ENCODE assay signal across 21 cellular contexts in genomic region chr2:55901941-55902340, GRCh38. TPM values are rescaled to one million over a fixed set of nuclear protein-coding genes. Genes with fewer than 3 reads are reported as not detected.
DNase-seq lines count a peak whose midpoint lies in the region; ATAC-seq and TF ChIP-seq lines count a peak whose summit lies in the region.
"Had no signal": no experiment of that assay in that cellular context is flagged by ENCODE, and none has a peak within 500 bp of the region (broad histone marks: within the 10 kb centered on the region; RNA-seq: fewer than 3 reads in every experiment).

No MANE protein-coding gene starts in this region.

- H3K27ac Mint-ChIP-seq in nephron: peak overlapping the region; percentile 41 to 91 (median 64)
- no peak overlapping the region for H3K27ac Mint-ChIP-seq in activated naive CD4-positive, alpha-beta T cell treated with anti-CD3 and anti-CD28 coated beads, Interleukin-2, amount 50 U/mL, for 72 hours
- H3K27ac Mint-ChIP-seq: activated CD8-positive, alpha-beta T cell treated with anti-CD3 and anti-CD28 coated beads, Interleukin-2, amount 10 ng/mL, durations not matched to agents 7 days and 5 days; naive thymus-derived CD8-positive, alpha-beta T cell; T-helper 1 cell treated with Interleukin-12 subunit alpha and Interleukin-12 subunit beta and Interleukin-4 antibody, amounts not matched to agents 30 μg/mL and 1 μg/mL, for 36 hours had no signal

- peaks cover 10% of the 10 kb centered on the region for H3K9me3 Mint-ChIP-seq in nephron
- H3K9me3 Mint-ChIP-seq in activated naive CD4-positive, alpha-beta T cell treated with anti-CD3 and anti-CD28 coated beads, Interleukin-2, amount 50 U/mL, for 72 hours: no peaks in the 10 kb centered on the region
- H3K9me3 Mint-ChIP-seq: T-helper 1 cell treated with Interleukin-12 subunit alpha and Interleukin-12 subunit beta and Interleukin-4 antibody, amounts not matched to agents 30 μg/mL and 1 μg/mL, for 36 hours had no signal

- H3K27me3 Mint-ChIP-seq in nephron (ENCODE audit: low read depth): no peaks in the 10 kb centered on the region

- H3K4me1 ChIP-seq in SJSA1 (replicated peaks): peaks cover 12% of the 10 kb centered on the region
- H3K4me1 ChIP-seq: gastrocnemius medialis had no signal

- TF ChIP-seq CTCF in epithelial cell of proximal tubule (conservative IDR thresholded peaks at IDR 0.05; ENCODE audit: low read depth, low read length) (no peak), nephron (IDR thresholded peaks at IDR 0.05; ENCODE audit: unreplicated experiment in 3 of 3) (no peak), brain microvascular endothelial cell (IDR thresholded peaks at IDR 0.05; ENCODE audit: low read depth, low read length, missing control alignments) (no peak)

- ATAC-seq in GM19324 (IDR thresholded peaks at IDR 0.05; ENCODE audit: low FRiP score, unreplicated experiment): no peak
- ATAC-seq in HG02759 (IDR thresholded peaks at IDR 0.05; ENCODE audit: unreplicated experiment): no peak
- ATAC-seq in activated naive CD4-positive, alpha-beta T cell treated with anti-CD3 and anti-CD28 coated beads, Interleukin-2, amount 50 U/mL, for 72 hours: no peak
- ATAC-seq: activated CD8-positive, alpha-beta T cell treated with anti-CD3 and anti-CD28 coated beads, Interleukin-2, amount 10 ng/mL, durations not matched to agents 7 days and 5 days; gastrocnemius medialis; naive thymus-derived CD8-positive, alpha-beta T cell; stimulated activated naive CD8-positive, alpha-beta T cell treated with anti-CD3 and anti-CD28 coated beads, Interleukin-15, Interleukin-2, amounts not matched to agents 100 U/mL and 50 U/mL, for 24 hours had no signal

- H3K4me3 ChIP-seq in SJSA1: no peak overlapping the region
- H3K4me3 ChIP-seq in epithelial cell of proximal tubule (ENCODE audit: low read depth, low read length): no peak overlapping the region
- H3K4me3 ChIP-seq in brain microvascular endothelial cell (ENCODE audit: low read depth, low read length): no peak overlapping the region
- H3K4me3 ChIP-seq: coronary artery, gastrocnemius medialis, skin epidermis had no signal

- H3K9me3 ChIP-seq in SJSA1 (replicated peaks): peaks cover 9% of the 10 kb centered on the region; the same call in 1 of the 2 replicates
- H3K9me3 ChIP-seq: gastrocnemius medialis had no signal

- no peak overlapping the region for H3K4me3 Mint-ChIP-seq in nephron
- H3K4me3 Mint-ChIP-seq: activated CD8-positive, alpha-beta T cell treated with anti-CD3 and anti-CD28 coated beads, Interleukin-2, amount 10 ng/mL, durations not matched to agents 7 days and 5 days; naive thymus-derived CD8-positive, alpha-beta T cell; T-helper 1 cell treated with Interleukin-12 subunit alpha and Interleukin-12 subunit beta and Interleukin-4 antibody, amounts not matched to agents 30 μg/mL and 1 μg/mL, for 36 hours had no signal

- in situ Hi-C loops in Caki2 (cut with HindIII; ENCODE audit: low pct_unique_long_range_greater_than_20kb, low sequenced_read_pairs) (loop anchor here (10.0 kb wide), 1 partner anchor 47 kb away; no protein-coding TSS in a partner anchor), brain microvascular endothelial cell (cut with HindIII; ENCODE audit: low pct_ligation_motif_present, low sequenced_read_pairs) (no loop called here)

- H3K27ac ChIP-seq in SJSA1 (peak overlapping the region; percentile 57), brain microvascular endothelial cell (no peak overlapping the region)
- H3K27ac ChIP-seq: gastrocnemius medialis had no signal

- H3K36me3 ChIP-seq in SJSA1 (peaks cover 37% of the 10 kb centered on the region), brain microvascular endothelial cell (replicated peaks) (no peaks in the 10 kb centered on the region)
- H3K36me3 ChIP-seq: gastrocnemius medialis had no signal

- H3K4me1 Mint-ChIP-seq in nephron: peaks cover 14% of the 10 kb centered on the region
- H3K4me1 Mint-ChIP-seq: naive thymus-derived CD8-positive, alpha-beta T cell had no signal

- peaks cover 31% of the 10 kb centered on the region for H3K36me3 Mint-ChIP-seq in nephron (ENCODE audit: low read depth)
- no peaks in the 10 kb centered on the region for H3K36me3 Mint-ChIP-seq in activated naive CD4-positive, alpha-beta T cell treated with anti-CD3 and anti-CD28 coated beads, Interleukin-2, amount 50 U/mL, for 72 hours
- H3K36me3 Mint-ChIP-seq: naive thymus-derived CD8-positive, alpha-beta T cell had no signal

- no peaks in the 10 kb centered on the region for H3K27me3 ChIP-seq in SJSA1 (replicated peaks)
- no peaks in the 10 kb centered on the region for H3K27me3 ChIP-seq in brain microvascular endothelial cell (replicated peaks)
- H3K27me3 ChIP-seq: gastrocnemius medialis had no signal

- DNase-seq in Caki2 (ENCODE audit: low read depth) (peak; percentile 87), SJSA1 (ENCODE audit: low read depth in 1 of 2, low spot score in 2 of 2) (no peak), epithelial cell of proximal tubule (ENCODE audit: low read depth) (peak; percentile 88), brain microvascular endothelial cell (no peak)
- no peak for DNase-seq in activated naive CD4-positive, alpha-beta T cell treated with anti-CD3 and anti-CD28 coated beads, Interleukin-2, amount 50 U/mL, for 72 hours (ENCODE audit: low spot score in 2 of 2)
- DNase-seq: activated CD4-positive, alpha-beta T cell treated with anti-CD3 and anti-CD28 coated beads for 1 hour; activated CD8-positive, alpha-beta T cell treated with anti-CD3 and anti-CD28 coated beads, Interleukin-2, amount 10 ng/mL, durations not matched to agents 7 days and 5 days; activated gamma-delta T cell treated with Interleukin-2 at 50 U/mL for 16 hours; gastrocnemius medialis; hippocampal formation; naive thymus-derived CD8-positive, alpha-beta T cell; NCI-H1092 treated with DMSO at 0.1 percent for 48 hours; NCI-H748 treated with DMSO at 0.1 percent for 48 hours; retina; stimulated activated naive CD8-positive, alpha-beta T cell treated with anti-CD3 and anti-CD28 coated beads, Interleukin-15, Interleukin-2, amounts not matched to agents 100 U/mL and 50 U/mL, for 24 hours had no signal

RNA-seq across cellular contexts. Expression of gene EFEMP1, which starts 21.6 kb away (rescaled TPM):
- total RNA-seq in Caki2 (2014; rRNA removed; shearing (Covaris generic); ENCODE audit: low replicate concordance): 10.0 TPM in 2 replicates
- total RNA-seq in SJSA1 (2014; rRNA removed; shearing (Covaris generic)): 283 and 287 TPM in 2 replicates
- 30.0 and 42.8 TPM in 2 replicates for total RNA-seq in epithelial cell of proximal tubule
- not detected for total RNA-seq in activated naive CD4-positive, alpha-beta T cell treated with anti-CD3 and anti-CD28 coated beads, Interleukin-2, amount 50 U/mL, for 72 hours
- total RNA-seq: activated CD8-positive, alpha-beta T cell treated with anti-CD3 and anti-CD28 coated beads, Interleukin-2, amount 10 ng/mL, durations not matched to agents 7 days and 5 days; naive thymus-derived CD8-positive, alpha-beta T cell had no signal

Comparison
In these comparisons a context has a peak if more than half of its experiments do, and no peak if none do; other contexts are left out.
1. DNase-seq: peak in Caki2 (single experiment) and epithelial cell of proximal tubule (single experiment); none in SJSA1 (0 of 2), activated naive CD4-positive, alpha-beta T cell treated with anti-CD3 and anti-CD28 coated beads, Interleukin-2, amount 50 U/mL, for 72 hours (0 of 2) and brain microvascular endothelial cell (single experiment).
2. H3K27ac Mint-ChIP-seq: peak in nephron (3 of 3); none in activated naive CD4-positive, alpha-beta T cell treated with anti-CD3 and anti-CD28 coated beads, Interleukin-2, amount 50 U/mL, for 72 hours (0 of 2).
3. RNA of gene EFEMP1, which starts 21.6 kb away (total RNA-seq): 283 to 287 TPM in SJSA1, 30.0 to 42.8 TPM in epithelial cell of proximal tubule and 10.0 TPM in Caki2; not detected in activated naive CD4-positive, alpha-beta T cell treated with anti-CD3 and anti-CD28 coated beads, Interleukin-2, amount 50 U/mL, for 72 hours; every median in the first group is over 10 times any median in the second.